In the genomic region with DNA sequence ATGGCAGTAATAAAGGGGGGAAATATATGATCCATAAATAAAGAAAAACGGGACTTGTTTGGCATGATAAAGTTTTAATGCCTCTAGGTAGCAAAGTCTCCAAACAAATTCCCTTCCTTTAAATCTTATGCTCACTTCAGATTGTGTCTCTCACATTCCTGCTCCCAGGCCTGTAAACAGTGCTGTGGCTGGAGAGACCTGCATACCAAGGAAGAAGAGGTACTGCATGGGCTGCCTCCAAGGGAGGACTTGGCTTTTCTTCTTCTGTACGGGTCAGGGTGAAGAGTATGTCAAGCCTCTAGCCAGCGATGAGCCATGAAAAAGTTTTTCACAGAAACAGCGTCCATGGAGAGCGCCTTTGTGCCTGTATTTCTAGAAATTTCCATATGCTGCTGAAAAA, we compare ENCODE assay signal across 1 cellular context.
TF ChIP-seq lines count a peak whose summit lies in the region.

No MANE protein-coding gene starts in this region.

TF ChIP-seq in H1, 55 proteins besides CTCF, POLR2A, EP300 and RAD21 (continued from another document):
- TF ChIP-seq, protein P1, sequence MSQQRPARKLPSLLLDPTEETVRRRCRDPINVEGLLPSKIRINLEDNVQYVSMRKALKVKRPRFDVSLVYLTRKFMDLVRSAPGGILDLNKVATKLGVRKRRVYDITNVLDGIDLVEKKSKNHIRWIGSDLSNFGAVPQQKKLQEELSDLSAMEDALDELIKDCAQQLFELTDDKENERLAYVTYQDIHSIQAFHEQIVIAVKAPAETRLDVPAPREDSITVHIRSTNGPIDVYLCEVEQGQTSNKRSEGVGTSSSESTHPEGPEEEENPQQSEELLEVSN (IDR thresholded peaks at IDR 0.05): no peak
- TF ChIP-seq NRF1 (IDR thresholded peaks at IDR 0.05; ENCODE audit: low read depth, low read length): no peak
- no peak for TF ChIP-seq RFX5 (IDR thresholded peaks at IDR 0.05; ENCODE audit: borderline replicate concordance, low read depth, low read length)
TF ChIP-seq in H1: peak in this region for 1.
